ENCODE assay signal across 1 cellular context in the genomic region with DNA sequence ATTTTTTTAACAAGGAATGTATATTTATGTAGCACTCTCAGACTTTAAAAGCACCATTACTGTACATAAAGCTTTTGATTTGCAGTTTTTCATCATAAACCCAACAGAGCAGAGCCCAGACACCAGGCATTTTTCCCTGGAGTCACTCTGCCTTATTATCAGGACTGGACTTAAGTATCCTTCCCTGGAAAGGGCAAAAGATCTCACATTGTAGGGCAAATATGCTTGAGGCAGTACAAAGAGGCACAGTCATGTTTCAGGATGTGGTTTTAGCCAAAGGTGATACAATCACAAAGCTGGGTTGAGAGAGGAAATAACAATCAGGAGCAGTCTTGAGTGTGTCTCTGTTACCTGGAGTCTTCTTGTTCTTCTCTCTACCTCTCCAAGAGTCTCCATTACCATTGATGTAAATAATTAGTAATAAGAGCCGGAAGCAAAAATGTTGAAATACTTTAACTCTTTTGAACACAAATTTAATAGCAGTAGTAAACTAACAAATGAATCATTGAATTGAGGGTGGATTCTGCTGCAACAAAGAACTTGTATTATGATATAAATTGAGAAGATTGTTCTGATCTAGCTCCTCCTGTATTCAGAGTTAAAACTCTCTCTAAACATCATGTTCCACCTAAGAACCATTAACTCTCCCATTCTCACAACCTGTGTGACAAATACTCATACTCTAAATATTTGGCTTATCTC.
TF ChIP-seq lines count a peak whose summit lies in the region.

No MANE protein-coding gene starts in this region.

TF ChIP-seq in WTC11, 78 proteins besides CTCF, POLR2A, EP300 and RAD21:
- TF ChIP-seq, protein P1, sequence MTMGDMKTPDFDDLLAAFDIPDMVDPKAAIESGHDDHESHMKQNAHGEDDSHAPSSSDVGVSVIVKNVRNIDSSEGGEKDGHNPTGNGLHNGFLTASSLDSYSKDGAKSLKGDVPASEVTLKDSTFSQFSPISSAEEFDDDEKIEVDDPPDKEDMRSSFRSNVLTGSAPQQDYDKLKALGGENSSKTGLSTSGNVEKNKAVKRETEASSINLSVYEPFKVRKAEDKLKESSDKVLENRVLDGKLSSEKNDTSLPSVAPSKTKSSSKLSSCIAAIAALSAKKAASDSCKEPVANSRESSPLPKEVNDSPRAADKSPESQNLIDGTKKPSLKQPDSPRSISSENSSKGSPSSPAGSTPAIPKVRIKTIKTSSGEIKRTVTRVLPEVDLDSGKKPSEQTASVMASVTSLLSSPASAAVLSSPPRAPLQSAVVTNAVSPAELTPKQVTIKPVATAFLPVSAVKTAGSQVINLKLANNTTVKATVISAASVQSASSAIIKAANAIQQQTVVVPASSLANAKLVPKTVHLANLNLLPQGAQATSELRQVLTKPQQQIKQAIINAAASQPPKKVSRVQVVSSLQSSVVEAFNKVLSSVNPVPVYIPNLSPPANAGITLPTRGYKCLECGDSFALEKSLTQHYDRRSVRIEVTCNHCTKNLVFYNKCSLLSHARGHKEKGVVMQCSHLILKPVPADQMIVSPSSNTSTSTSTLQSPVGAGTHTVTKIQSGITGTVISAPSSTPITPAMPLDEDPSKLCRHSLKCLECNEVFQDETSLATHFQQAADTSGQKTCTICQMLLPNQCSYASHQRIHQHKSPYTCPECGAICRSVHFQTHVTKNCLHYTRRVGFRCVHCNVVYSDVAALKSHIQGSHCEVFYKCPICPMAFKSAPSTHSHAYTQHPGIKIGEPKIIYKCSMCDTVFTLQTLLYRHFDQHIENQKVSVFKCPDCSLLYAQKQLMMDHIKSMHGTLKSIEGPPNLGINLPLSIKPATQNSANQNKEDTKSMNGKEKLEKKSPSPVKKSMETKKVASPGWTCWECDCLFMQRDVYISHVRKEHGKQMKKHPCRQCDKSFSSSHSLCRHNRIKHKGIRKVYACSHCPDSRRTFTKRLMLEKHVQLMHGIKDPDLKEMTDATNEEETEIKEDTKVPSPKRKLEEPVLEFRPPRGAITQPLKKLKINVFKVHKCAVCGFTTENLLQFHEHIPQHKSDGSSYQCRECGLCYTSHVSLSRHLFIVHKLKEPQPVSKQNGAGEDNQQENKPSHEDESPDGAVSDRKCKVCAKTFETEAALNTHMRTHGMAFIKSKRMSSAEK (CRISPR knock-in tag; IDR thresholded peaks at IDR 0.05; ENCODE audit: borderline replicate concordance), result no peak
- TF ChIP-seq, protein P2, sequence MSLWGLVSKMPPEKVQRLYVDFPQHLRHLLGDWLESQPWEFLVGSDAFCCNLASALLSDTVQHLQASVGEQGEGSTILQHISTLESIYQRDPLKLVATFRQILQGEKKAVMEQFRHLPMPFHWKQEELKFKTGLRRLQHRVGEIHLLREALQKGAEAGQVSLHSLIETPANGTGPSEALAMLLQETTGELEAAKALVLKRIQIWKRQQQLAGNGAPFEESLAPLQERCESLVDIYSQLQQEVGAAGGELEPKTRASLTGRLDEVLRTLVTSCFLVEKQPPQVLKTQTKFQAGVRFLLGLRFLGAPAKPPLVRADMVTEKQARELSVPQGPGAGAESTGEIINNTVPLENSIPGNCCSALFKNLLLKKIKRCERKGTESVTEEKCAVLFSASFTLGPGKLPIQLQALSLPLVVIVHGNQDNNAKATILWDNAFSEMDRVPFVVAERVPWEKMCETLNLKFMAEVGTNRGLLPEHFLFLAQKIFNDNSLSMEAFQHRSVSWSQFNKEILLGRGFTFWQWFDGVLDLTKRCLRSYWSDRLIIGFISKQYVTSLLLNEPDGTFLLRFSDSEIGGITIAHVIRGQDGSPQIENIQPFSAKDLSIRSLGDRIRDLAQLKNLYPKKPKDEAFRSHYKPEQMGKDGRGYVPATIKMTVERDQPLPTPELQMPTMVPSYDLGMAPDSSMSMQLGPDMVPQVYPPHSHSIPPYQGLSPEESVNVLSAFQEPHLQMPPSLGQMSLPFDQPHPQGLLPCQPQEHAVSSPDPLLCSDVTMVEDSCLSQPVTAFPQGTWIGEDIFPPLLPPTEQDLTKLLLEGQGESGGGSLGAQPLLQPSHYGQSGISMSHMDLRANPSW (CRISPR knock-in tag; conservative IDR thresholded peaks at IDR 0.05; ENCODE audit: low read depth), result no peak
- TF ChIP-seq ZNF138 (CRISPR knock-in tag; conservative IDR thresholded peaks at IDR 0.05), result no peak
- no peak for TF ChIP-seq TCF7 (CRISPR knock-in tag; IDR thresholded peaks at IDR 0.05; ENCODE audit: low read depth)
- TF ChIP-seq TP53 (CRISPR knock-in tag; IDR thresholded peaks at IDR 0.05), result no peak
- no peak for TF ChIP-seq NR2C2 (CRISPR knock-in tag; IDR thresholded peaks at IDR 0.05)
- TF ChIP-seq, protein P3, sequence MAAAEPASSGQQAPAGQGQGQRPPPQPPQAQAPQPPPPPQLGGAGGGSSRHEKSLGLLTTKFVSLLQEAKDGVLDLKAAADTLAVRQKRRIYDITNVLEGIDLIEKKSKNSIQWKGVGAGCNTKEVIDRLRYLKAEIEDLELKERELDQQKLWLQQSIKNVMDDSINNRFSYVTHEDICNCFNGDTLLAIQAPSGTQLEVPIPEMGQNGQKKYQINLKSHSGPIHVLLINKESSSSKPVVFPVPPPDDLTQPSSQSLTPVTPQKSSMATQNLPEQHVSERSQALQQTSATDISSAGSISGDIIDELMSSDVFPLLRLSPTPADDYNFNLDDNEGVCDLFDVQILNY (CRISPR knock-in tag; IDR thresholded peaks at IDR 0.05), result no peak
- TF ChIP-seq CREB1 (CRISPR knock-in tag; IDR thresholded peaks at IDR 0.05), result no peak
- TF ChIP-seq, protein P4, sequence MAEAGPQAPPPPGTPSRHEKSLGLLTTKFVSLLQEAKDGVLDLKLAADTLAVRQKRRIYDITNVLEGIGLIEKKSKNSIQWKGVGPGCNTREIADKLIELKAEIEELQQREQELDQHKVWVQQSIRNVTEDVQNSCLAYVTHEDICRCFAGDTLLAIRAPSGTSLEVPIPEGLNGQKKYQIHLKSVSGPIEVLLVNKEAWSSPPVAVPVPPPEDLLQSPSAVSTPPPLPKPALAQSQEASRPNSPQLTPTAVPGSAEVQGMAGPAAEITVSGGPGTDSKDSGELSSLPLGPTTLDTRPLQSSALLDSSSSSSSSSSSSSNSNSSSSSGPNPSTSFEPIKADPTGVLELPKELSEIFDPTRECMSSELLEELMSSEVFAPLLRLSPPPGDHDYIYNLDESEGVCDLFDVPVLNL (CRISPR knock-in tag; IDR thresholded peaks at IDR 0.05; ENCODE audit: borderline replicate concordance, low read depth), result no peak
- no peak for TF ChIP-seq ZNF121 (CRISPR knock-in tag; IDR thresholded peaks at IDR 0.05)
